ENCODE assay signal across 9 cellular contexts in genomic region chr22:39013923-39014722, GRCh38. TPM values are rescaled to one million over a fixed set of nuclear protein-coding genes. Genes with fewer than 3 reads are reported as not detected.
DNase-seq lines count a peak whose midpoint lies in the region; ATAC-seq and TF ChIP-seq lines count a peak whose summit lies in the region.
"Had no signal": no experiment of that assay in that cellular context is flagged by ENCODE, and none has a peak within 500 bp of the region (broad histone marks: within the 10 kb centered on the region; RNA-seq: fewer than 3 reads in every experiment).

TSS of gene APOBEC3C (plus strand) at chr22:39014257. CDS start at chr22:39014363, 106 bp downstream.

- H3K27ac ChIP-seq in psoas muscle (no peak within 1 kb of the TSS), urinary bladder (ENCODE audit: low read depth) (peak within 1 kb of the TSS; percentile 75)
- H3K27ac ChIP-seq: VCaP had no signal

- WGBS in psoas muscle, 3 donors, result 23 to 31% (median 24%) methylated on average over 18 of the region's 18 CpGs
- WGBS in urinary bladder, result 5% methylated on average over 18 of the region's 18 CpGs

- peak within 1 kb of the TSS; percentile 95 for H3K4me3 Mint-ChIP-seq in activated naive CD8-positive, alpha-beta T cell

- no peaks in the 10 kb centered on the region for H3K9me3 Mint-ChIP-seq in activated naive CD8-positive, alpha-beta T cell (ENCODE audit: low read depth)

- H3K9me3 ChIP-seq in BE2C, result no peaks in the 10 kb centered on the region
- H3K9me3 ChIP-seq in psoas muscle, result no peaks in the 10 kb centered on the region

- H3K27ac Mint-ChIP-seq in activated naive CD8-positive, alpha-beta T cell, result peak within 1 kb of the TSS; percentile 98

- DNase-seq in BE2C, result peak; percentile 87
- DNase-seq in HK-2 (ENCODE audit: unreplicated experiment), result peak; percentile 78
- DNase-seq in SKM-1 treated with dmso at 0.1 percent for 144 hours (lab: John Stamatoyannopoulos, UW; ENCODE audit: unreplicated experiment), result peak; percentile 81
- peak; percentile 90 for DNase-seq in cardiac septum (ENCODE audit: low spot score)
- peak; percentile 75 to 77 for DNase-seq in psoas muscle

- peak; percentile 75 for ATAC-seq in GM19328 (IDR thresholded peaks at IDR 0.05; ENCODE audit: unreplicated experiment)
- peak; percentile 34 to 85 (median 70) for ATAC-seq in psoas muscle

- H3K4me3 ChIP-seq in BE2C (ENCODE audit: low read depth, low read length), result peak within 1 kb of the TSS; percentile 57
- peak within 1 kb of the TSS; percentile 53 for H3K4me3 ChIP-seq in psoas muscle
- H3K4me3 ChIP-seq in urinary bladder (ENCODE audit: low read depth, low read length), result peak within 1 kb of the TSS; percentile 51

- no peaks in the 10 kb centered on the region for H3K36me3 Mint-ChIP-seq in activated naive CD8-positive, alpha-beta T cell

- H3K27me3 Mint-ChIP-seq in activated naive CD8-positive, alpha-beta T cell, result no peaks in the 10 kb centered on the region

- TF ChIP-seq CTCF in BE2C (IDR thresholded peaks at IDR 0.05; ENCODE audit: low read depth, low read length), result peak; percentile 35
- no peak for TF ChIP-seq CTCF in psoas muscle (IDR thresholded peaks at IDR 0.05)

- H3K27me3 ChIP-seq in BE2C (no peaks in the 10 kb centered on the region), psoas muscle (ENCODE audit: insufficient read depth in 3 of 3, low read length in 2 of 3) (peaks cover 0 to 13% (median 0%) of the 10 kb centered on the region in 3 donors)

- H3K36me3 ChIP-seq in BE2C, result no peaks in the 10 kb centered on the region
- no peaks in the 10 kb centered on the region for H3K36me3 ChIP-seq in psoas muscle (ENCODE audit: insufficient read depth in 1 of 2, low read depth in 1 of 2)
- H3K36me3 ChIP-seq in urinary bladder (ENCODE audit: insufficient read depth), result no peaks in the 10 kb centered on the region

- intact Hi-C loops in cardiac septum (cut with DNase I) (loop anchor here (10.0 kb wide), 1 partner anchor 301 kb away; the partner anchor contains the start of gene RPL3), psoas muscle (cut with DNase I) (no loop called here)

- H3K4me1 ChIP-seq in BE2C (peaks cover 4% of the 10 kb centered on the region; the same call in 1 of the 2 replicates), psoas muscle (no peaks in the 10 kb centered on the region), urinary bladder (ENCODE audit: insufficient read depth) (no peaks in the 10 kb centered on the region)

- H3K4me1 Mint-ChIP-seq in activated naive CD8-positive, alpha-beta T cell (ENCODE audit: low read depth), result peaks cover 31% of the 10 kb centered on the region

RNA-seq across cellular contexts. Expression of gene APOBEC3C, which starts in this region (rescaled TPM):
- 25.9 TPM for polyA plus RNA-seq in BE2C (2012; ENCODE audit: insufficient read depth, insufficient read length, low read depth)
- total RNA-seq in cardiac septum (22.1 TPM), psoas muscle (1 to 10 TPM; 1.7 to 4.6 (median 2.3) TPM), urinary bladder (8.1 TPM)
- polyA plus RNA-seq in psoas muscle (1 to 10 TPM in 2 of 3 donors, under 1 TPM in 1; 0.82 to 1.4 (median 1.1) TPM), urinary bladder (28.9 TPM)

Comparison
In these comparisons a context has a peak if more than half of its experiments do, and no peak if none do; other contexts are left out.
1. RNA of gene APOBEC3C (polyA plus RNA-seq): 28.9 TPM in urinary bladder (single experiment); 0.82 to 1.4 TPM in psoas muscle; every median in the first group is over 10 times any median in the second.
2. Peak in every context shown above with its lines, with median percentiles within 50 percentile points of each other: DNase-seq and H3K4me3 ChIP-seq.